Comparison of ENCODE assay signal across 22 cellular contexts in the genomic region with DNA sequence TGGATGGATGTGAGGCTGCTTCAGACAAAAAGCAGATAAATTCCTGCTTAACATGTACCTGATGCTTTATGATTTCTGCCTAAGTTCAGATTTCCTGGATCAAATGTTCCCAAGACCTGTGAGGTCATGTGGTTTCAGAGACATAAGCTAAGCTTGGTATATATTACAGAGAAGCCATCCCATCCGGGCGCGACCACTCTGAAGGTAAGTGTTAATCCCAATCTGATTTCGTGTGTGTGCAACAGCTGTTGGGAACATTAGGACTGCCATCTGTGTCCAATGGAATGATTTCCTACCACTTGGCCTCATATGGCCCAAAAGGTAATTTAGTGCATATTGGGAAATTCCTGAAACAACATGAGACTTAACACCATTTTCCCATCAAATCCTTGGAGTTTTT.
"Had no signal": no experiment of that assay in that cellular context is flagged by ENCODE, and none has a peak within 500 bp of the region (broad histone marks: within the 10 kb centered on the region; RNA-seq: fewer than 3 reads in every experiment).

No MANE protein-coding gene starts in this region.

- H3K4me3 ChIP-seq: coronary artery, dorsolateral prefrontal cortex, esophagus muscularis mucosa, gastroesophageal sphincter, heart left ventricle, hepatocyte, left ventricle myocardium inferior, lower lobe of right lung had no signal

- H3K4me2 ChIP-seq: hepatocyte had no signal

- DNase-seq: dermis blood vessel endothelial cell; dorsolateral prefrontal cortex; effector CD4-positive, alpha-beta T cell; effector memory CD4-positive, alpha-beta T cell; foreskin keratinocyte; heart left ventricle; hypothalamus; immature natural killer cell; islet precursor cell; kidney; kidney glomerular epithelial cell; left colon; left ventricle myocardium inferior; lower lobe of right lung; mesenchymal stem cell; midbrain; naive thymus-derived CD4-positive, alpha-beta T cell had no signal

- ATAC-seq: foreskin keratinocyte; gastroesophageal sphincter; heart left ventricle; left colon; left lobe of liver; lower lobe of right lung; naive thymus-derived CD4-positive, alpha-beta T cell had no signal

- H3K4me1 ChIP-seq: esophagus muscularis mucosa, foreskin keratinocyte, gastroesophageal sphincter, heart left ventricle, left ventricle myocardium inferior, lower lobe of right lung had no signal

- H3K27ac ChIP-seq: coronary artery, dorsolateral prefrontal cortex, esophagus muscularis mucosa, foreskin keratinocyte, gastroesophageal sphincter, heart left ventricle, hepatocyte, left ventricle myocardium inferior, lower lobe of right lung had no signal

- H3K27me3 ChIP-seq: esophagus muscularis mucosa, foreskin keratinocyte, gastroesophageal sphincter, hepatocyte had no signal

- H3K9me3 ChIP-seq: esophagus muscularis mucosa, lower lobe of right lung had no signal

- H3K36me3 ChIP-seq: esophagus muscularis mucosa, gastroesophageal sphincter, heart left ventricle, left ventricle myocardium inferior, lower lobe of right lung had no signal

- H3K79me2 ChIP-seq: hepatocyte had no signal
